ENCODE assay signal across 12 cellular contexts in genomic region chr11:123129920-123130319, GRCh38.
DNase-seq lines count a peak whose midpoint lies in the region; FAIRE-seq and TF ChIP-seq lines count a peak whose summit lies in the region.
"Had no signal": no experiment of that assay in that cellular context is flagged by ENCODE, and none has a peak within 500 bp of the region (broad histone marks: within the 10 kb centered on the region; RNA-seq: fewer than 3 reads in every experiment).

No MANE protein-coding gene starts in this region.

- H2AFZ ChIP-seq in neuronal stem cell (ENCODE audit: low read length): peak overlapping the region; percentile 1

- H3K27me3 ChIP-seq in esophagus squamous epithelium (no peaks in the 10 kb centered on the region), neuronal stem cell (ENCODE audit: control insufficient read depth in 3 of 3, insufficient read depth in 3 of 3, low read depth in 1 of 3, low read length in 3 of 3) (no peaks in the 10 kb centered on the region), BE2C (no peaks in the 10 kb centered on the region)

- no peak for TF ChIP-seq CTCF in AG10803 (conservative IDR thresholded peaks at IDR 0.05; ENCODE audit: low read length)
- TF ChIP-seq CTCF in esophagus squamous epithelium (IDR thresholded peaks at IDR 0.05): no peak
- TF ChIP-seq CTCF in BE2C (IDR thresholded peaks at IDR 0.05; ENCODE audit: low read depth, low read length): no peak

- TF ChIP-seq POLR2A in esophagus squamous epithelium (IDR thresholded peaks at IDR 0.05): no peak

- no peak overlapping the region for H3K9ac ChIP-seq in neuronal stem cell (ENCODE audit: low read depth, low read length, poor library complexity)

- H3K9me3 ChIP-seq in esophagus squamous epithelium (no peaks in the 10 kb centered on the region), neuronal stem cell (replicated peaks in 1 of 2; ENCODE audit: control insufficient read depth in 2 of 2, insufficient read depth in 1 of 2, low read depth in 1 of 2, low read length in 2 of 2) (no peaks in the 10 kb centered on the region), BE2C (no peaks in the 10 kb centered on the region; the same call in 1 of the 2 replicates)

- H2BK120ac ChIP-seq in neuronal stem cell (ENCODE audit: low read depth, low read length): no peak overlapping the region

- DNase-seq in AG10803 (ENCODE audit: low read depth) (peak; percentile 82), RCC 7860 (ENCODE audit: low spot score) (peak; percentile 20), esophagus squamous epithelium (lab: John Stamatoyannopoulos, UW) (no peak), neuronal stem cell (ENCODE audit: low spot score) (no peak), BE2C (no peak), DMS79 treated with DMSO at 0.1 percent for 48 hours (lab: John Stamatoyannopoulos, UW) (no peak), NCI-H82 treated with DMSO at 0.1 percent for 48 hours (lab: John Stamatoyannopoulos, UW; ENCODE audit: unreplicated experiment) (no peak)
- no peak for DNase-seq in activated CD8-positive, alpha-beta memory T cell treated with anti-CD3 and anti-CD28 coated beads, Interleukin-2, amount 50 U/mL, for 4 hours
- DNase-seq: activated B cell treated with CpG ODN at 0.5 μM for 24 hours; activated effector memory CD4-positive, alpha-beta T cell treated with Interleukin-2 at 50 U/mL for 16 hours had no signal

- H3K79me1 ChIP-seq in neuronal stem cell (ENCODE audit: low read depth, low read length): no peaks in the 10 kb centered on the region

- peak overlapping the region; percentile 16; the same call in 1 of the 2 replicates for H3K4me3 ChIP-seq in AG10803 (ENCODE audit: low read length)
- H3K4me3 ChIP-seq in esophagus squamous epithelium: no peak overlapping the region
- H3K4me3 ChIP-seq in neuronal stem cell (ENCODE audit: low read length in 2 of 2): no peak overlapping the region
- no peak overlapping the region for H3K4me3 ChIP-seq in BE2C (ENCODE audit: low read depth, low read length)
- H3K4me3 ChIP-seq: coronary artery had no signal

- no peak overlapping the region for H2BK12ac ChIP-seq in neuronal stem cell (ENCODE audit: low read length)

- H3K36me3 ChIP-seq in esophagus squamous epithelium (no peaks in the 10 kb centered on the region), neuronal stem cell (replicated peaks in 1 of 2; ENCODE audit: control insufficient read depth in 2 of 2, insufficient read depth in 2 of 2, low read length in 2 of 2) (no peaks in the 10 kb centered on the region), BE2C (no peaks in the 10 kb centered on the region)

- H3K4me1 ChIP-seq in esophagus squamous epithelium (peaks cover 0 to 15% (median 0%) of the 10 kb centered on the region in 3 donors), neuronal stem cell (ENCODE audit: control insufficient read depth in 2 of 2, insufficient read depth in 1 of 2, low read depth in 1 of 2, low read length in 2 of 2) (peaks cover 0 to 2% of the 10 kb centered on the region in 2 donors), BE2C (no peaks in the 10 kb centered on the region)

- H2BK5ac ChIP-seq in neuronal stem cell (ENCODE audit: low read length): no peak overlapping the region

- FAIRE-seq in RCC 7860 (lab: Jason Lieb, UNC): no peak
- FAIRE-seq: HepG2 had no signal

- intact Hi-C loops in esophagus squamous epithelium (cut with DNase I): no loop called here

- no peak overlapping the region for H4K91ac ChIP-seq in neuronal stem cell (ENCODE audit: low read depth, low read length, poor library complexity)

- no peak overlapping the region for H4K8ac ChIP-seq in neuronal stem cell (ENCODE audit: low read depth, low read length)

- H2BK15ac ChIP-seq in neuronal stem cell (ENCODE audit: low read length): no peak overlapping the region

- no peak overlapping the region for H3K4me2 ChIP-seq in neuronal stem cell (ENCODE audit: insufficient read depth, low read length, poor library complexity, severe bottlenecking)

- no peak overlapping the region for H3K23ac ChIP-seq in neuronal stem cell (ENCODE audit: low read depth, low read length, poor library complexity)

- WGBS in esophagus squamous epithelium, 2 donors: 53 to 60% methylated on average over 3 of the region's 3 CpGs
- WGBS in neuronal stem cell (ENCODE audit: extremely low coverage in 2 of 2, insufficient read length in 2 of 2, insufficient replicate concordance in 1 of 2), 2 donors: no CpG with 5 or more reads among the region's 3 CpGs

- H3K18ac ChIP-seq in neuronal stem cell (ENCODE audit: low read length): no peak overlapping the region

- H3K27ac ChIP-seq in esophagus squamous epithelium: peak overlapping the region in 3 of 4 donors; percentile 5 to 51 (median 51)
- H3K27ac ChIP-seq in neuronal stem cell (replicated peaks; ENCODE audit: low read length): no peak overlapping the region
- H3K27ac ChIP-seq: coronary artery had no signal

- H3K4ac ChIP-seq in neuronal stem cell (ENCODE audit: low read length): no peak overlapping the region

- H3K14ac ChIP-seq in neuronal stem cell (ENCODE audit: low read length): no peak overlapping the region

- no peak overlapping the region for H2AK5ac ChIP-seq in neuronal stem cell (ENCODE audit: low read depth, low read length)

Comparison
In these comparisons a context has a peak if more than half of its experiments do, and no peak if none do; other contexts are left out.
1. DNase-seq: peak in AG10803 (single experiment) and RCC 7860 (single experiment); none in esophagus squamous epithelium (single experiment), neuronal stem cell (single experiment), BE2C (single experiment), activated CD8-positive, alpha-beta memory T cell treated with anti-CD3 and anti-CD28 coated beads, Interleukin-2, amount 50 U/mL, for 4 hours (single experiment), DMS79 treated with DMSO at 0.1 percent for 48 hours (single experiment) and NCI-H82 treated with DMSO at 0.1 percent for 48 hours (single experiment).